In genomic region chr6:34795836-34796425, GRCh38 we compare ENCODE assay signal across 1 cellular context.
TF ChIP-seq lines count a peak whose summit lies in the region.

No MANE protein-coding gene starts in this region.

TF ChIP-seq in HepG2, 621 proteins besides CTCF, POLR2A, EP300 and RAD21 (continued from another document):
- TF ChIP-seq ZNF318 (CRISPR knock-in tag; IDR thresholded peaks at IDR 0.05) (no peak), NFE2 (CRISPR knock-in tag; IDR thresholded peaks at IDR 0.05) (no peak), ZNF7 (CRISPR knock-in tag; IDR thresholded peaks at IDR 0.05) (no peak), SAP130 (CRISPR knock-in tag; IDR thresholded peaks at IDR 0.05; ENCODE audit: low read depth) (peak; percentile 35; the same call in 1 of the 2 replicates), ZNF883 (CRISPR knock-in tag; IDR thresholded peaks at IDR 0.05; ENCODE audit: not compliant biosample characterization) (no peak), GABPA (IDR thresholded peaks at IDR 0.05; ENCODE audit: low read depth, low read length) (no peak), GABPA (CRISPR knock-in tag; IDR thresholded peaks at IDR 0.05; ENCODE audit: low read depth) (0 out of 2 replicates have a peak, but pooled peaks have one; percentile 1), ASH2L (IDR thresholded peaks at IDR 0.05; ENCODE audit: insufficient read length, low read depth, low read length) (no peak), RXRB (CRISPR knock-in tag; IDR thresholded peaks at IDR 0.05; ENCODE audit: borderline replicate concordance) (peak; percentile 51; the same call in 1 of the 2 replicates), MXD4 (CRISPR knock-in tag; IDR thresholded peaks at IDR 0.05) (no peak), NPAS2 (CRISPR knock-in tag; IDR thresholded peaks at IDR 0.05; ENCODE audit: borderline replicate concordance) (no peak), RNF2 (conservative IDR thresholded peaks at IDR 0.05; ENCODE audit: low read depth) (no peak), FOXA3 (CRISPR knock-in tag; IDR thresholded peaks at IDR 0.05) (peak; percentile 13; the same call in 1 of the 2 replicates), CC2D1A (CRISPR knock-in tag; IDR thresholded peaks at IDR 0.05) (no peak), TEF (CRISPR knock-in tag; IDR thresholded peaks at IDR 0.05) (no peak), POLR2AphosphoS5 (IDR thresholded peaks at IDR 0.05; ENCODE audit: low read depth, low read length) (no peak), PAXIP1 (CRISPR knock-in tag; conservative IDR thresholded peaks at IDR 0.05) (peak; percentile 37), SMAD1 (CRISPR knock-in tag; IDR thresholded peaks at IDR 0.05; ENCODE audit: borderline replicate concordance, low read depth) (no peak), ZNF253 (CRISPR knock-in tag; IDR thresholded peaks at IDR 0.05; ENCODE audit: borderline replicate concordance) (no peak), ZNF207 (IDR thresholded peaks at IDR 0.05; ENCODE audit: borderline replicate concordance) (no peak), ZBTB46 (CRISPR knock-in tag; IDR thresholded peaks at IDR 0.05; ENCODE audit: borderline replicate concordance) (no peak), TSC22D2 (CRISPR knock-in tag; IDR thresholded peaks at IDR 0.05; ENCODE audit: borderline replicate concordance) (no peak)
- TF ChIP-seq, protein P1, sequence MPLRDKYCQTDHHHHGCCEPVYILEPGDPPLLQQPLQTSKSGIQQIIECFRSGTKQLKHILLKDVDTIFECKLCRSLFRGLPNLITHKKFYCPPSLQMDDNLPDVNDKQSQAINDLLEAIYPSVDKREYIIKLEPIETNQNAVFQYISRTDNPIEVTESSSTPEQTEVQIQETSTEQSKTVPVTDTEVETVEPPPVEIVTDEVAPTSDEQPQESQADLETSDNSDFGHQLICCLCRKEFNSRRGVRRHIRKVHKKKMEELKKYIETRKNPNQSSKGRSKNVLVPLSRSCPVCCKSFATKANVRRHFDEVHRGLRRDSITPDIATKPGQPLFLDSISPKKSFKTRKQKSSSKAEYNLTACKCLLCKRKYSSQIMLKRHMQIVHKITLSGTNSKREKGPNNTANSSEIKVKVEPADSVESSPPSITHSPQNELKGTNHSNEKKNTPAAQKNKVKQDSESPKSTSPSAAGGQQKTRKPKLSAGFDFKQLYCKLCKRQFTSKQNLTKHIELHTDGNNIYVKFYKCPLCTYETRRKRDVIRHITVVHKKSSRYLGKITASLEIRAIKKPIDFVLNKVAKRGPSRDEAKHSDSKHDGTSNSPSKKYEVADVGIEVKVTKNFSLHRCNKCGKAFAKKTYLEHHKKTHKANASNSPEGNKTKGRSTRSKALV (CRISPR knock-in tag; IDR thresholded peaks at IDR 0.05) = no peak
